ENCODE assay signal across 15 cellular contexts in the genomic region with DNA sequence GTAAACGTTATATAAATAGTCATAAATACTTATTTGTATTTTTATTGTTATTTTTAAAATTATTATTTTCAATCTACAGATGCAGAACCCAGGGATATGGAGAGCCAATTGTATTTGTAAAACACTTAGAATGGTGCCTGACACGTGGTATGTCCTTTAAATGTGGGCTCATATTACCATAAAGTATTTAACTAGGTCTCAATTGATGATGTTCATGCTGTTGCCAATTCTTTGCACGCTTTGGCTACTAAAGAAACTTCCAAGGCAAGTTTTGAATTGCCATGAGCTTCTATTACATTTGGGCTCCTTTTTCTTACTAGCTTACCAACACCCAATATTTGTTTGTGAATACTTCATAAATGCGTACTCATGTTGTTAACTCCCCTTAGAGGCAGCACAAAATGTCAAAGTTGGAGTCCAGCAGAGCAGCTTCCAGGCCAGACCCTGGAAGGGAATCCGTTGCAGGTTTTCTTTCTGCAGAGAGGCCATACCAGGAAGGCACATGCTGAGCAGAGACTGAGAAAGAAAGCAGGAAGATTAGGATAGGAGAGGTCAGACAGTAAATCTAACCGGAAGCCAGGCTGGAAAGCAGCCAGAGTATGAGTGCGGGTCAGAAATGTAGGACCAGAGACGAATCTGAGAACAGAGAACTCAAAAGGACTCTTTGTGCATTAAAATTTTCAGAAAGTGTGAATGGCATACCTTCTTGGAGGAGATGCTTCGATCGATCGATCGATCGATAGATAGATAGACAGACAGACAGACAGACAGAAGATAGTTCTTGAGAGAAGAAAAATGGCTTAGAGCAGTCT. TPM values are rescaled to one million over a fixed set of nuclear protein-coding genes. Genes with fewer than 3 reads are reported as not detected.
DNase-seq lines count a peak whose midpoint lies in the region; ATAC-seq and TF ChIP-seq lines count a peak whose summit lies in the region.
"Had no signal": no experiment of that assay in that cellular context is flagged by ENCODE, and none has a peak within 500 bp of the region (broad histone marks: within the 10 kb centered on the region; RNA-seq: fewer than 3 reads in every experiment).

No MANE protein-coding gene starts in this region.

- no peak for ATAC-seq in GM18907 (IDR thresholded peaks at IDR 0.05; ENCODE audit: unreplicated experiment)
- ATAC-seq: stimulated activated naive CD8-positive, alpha-beta T cell treated with anti-CD3 and anti-CD28 coated beads, Interleukin-15, amount 100 ng/mL, for 72 hours had no signal

- intact Hi-C loops in adrenal gland (cut with DNase I): no loop called here

- peaks cover 7% of the 10 kb centered on the region for H3F3A ChIP-seq in GM23248 (ENCODE audit: insufficient read depth)

- H3K4me3 ChIP-seq in adrenal gland: no peak overlapping the region
- no peak overlapping the region for H3K4me3 ChIP-seq in GM23248
- H3K4me3 ChIP-seq: sigmoid colon, SJSA1 had no signal

- H3K4me2 ChIP-seq in GM23248 (ENCODE audit: unreplicated experiment): no peak overlapping the region

- H3K9me3 ChIP-seq in adrenal gland (replicated peaks in 1 of 3): no peaks in the 10 kb centered on the region
- no peaks in the 10 kb centered on the region for H3K9me3 ChIP-seq in GM23248 (ENCODE audit: low read depth)
- H3K9me3 ChIP-seq: sigmoid colon, SJSA1 had no signal

- in situ Hi-C loops in GM23248 (cut with MboI): loop anchor here (10.0 kb wide), 1 partner anchor 107 kb away; a partner anchor contains a TSS

- no peaks in the 10 kb centered on the region for H3K27me3 ChIP-seq in adrenal gland
- H3K27me3 ChIP-seq in GM23248 (replicated peaks; ENCODE audit: insufficient read depth): no peaks in the 10 kb centered on the region
- H3K27me3 ChIP-seq: sigmoid colon, SJSA1 had no signal

- no peak overlapping the region for H2AFZ ChIP-seq in GM23248

- no peak for TF ChIP-seq POLR2A in adrenal gland (IDR thresholded peaks at IDR 0.05)

- no peak overlapping the region for H3K9ac ChIP-seq in GM23248

- no peaks in the 10 kb centered on the region for H3K79me2 ChIP-seq in GM23248 (ENCODE audit: insufficient read depth)

- H3K4me1 ChIP-seq in adrenal gland (replicated peaks in 1 of 2): peaks cover 1 to 5% of the 10 kb centered on the region in 2 donors
- peaks cover 10% of the 10 kb centered on the region for H3K4me1 ChIP-seq in GM23248 (ENCODE audit: insufficient read depth)
- H3K4me1 ChIP-seq: sigmoid colon, SJSA1 had no signal

- WGBS in adrenal gland, 4 donors: 69 to 76% (median 73%) methylated on average over 13 of the region's 13 CpGs
- WGBS in GM23248 (ENCODE audit: low coverage in 1 of 2, low lambda C conversion rate in 2 of 2, missing lambda C conversion rate in 2 of 2), 2 experiments: 64 to 67% methylated on average over 13 of the region's 13 CpGs

- H4K20me1 ChIP-seq in GM23248 (ENCODE audit: insufficient read depth): no peaks in the 10 kb centered on the region

- DNase-seq in DMS79 treated with DMSO at 0.1 percent for 48 hours (lab: John Stamatoyannopoulos, UW): peak; percentile 96
- DNase-seq in NCI-H2029 treated with DMSO at 0.1 percent for 48 hours (lab: John Stamatoyannopoulos, UW): peak; percentile 13
- peak in 6 of 7 donors; percentile 31 to 74 (median 53) for DNase-seq in adrenal gland
- DNase-seq in left kidney (ENCODE audit: low read depth, low spot score): peak; percentile 51
- no peak for DNase-seq in NK-92 treated with Interleukin-12 subunit alpha and Interleukin-12 subunit beta, amount 100 ng/mL, for 24 hours (lab: John Stamatoyannopoulos, UW)
- DNase-seq in COLO668 (lab: John Stamatoyannopoulos, UW; ENCODE audit: unreplicated experiment): no peak
- DNase-seq in GM23248: no peak
- DNase-seq: activated naive CD8-positive, alpha-beta T cell treated with anti-CD3 and anti-CD28 coated beads for 36 hours; cortex of kidney; immature natural killer cell; naive B cell; sigmoid colon; stimulated activated naive CD8-positive, alpha-beta T cell treated with anti-CD3 and anti-CD28 coated beads, Interleukin-15, amount 100 ng/mL, for 72 hours had no signal

- no peaks in the 10 kb centered on the region for H3K9me2 ChIP-seq in GM23248 (ENCODE audit: insufficient read depth)

- H3K36me3 ChIP-seq in adrenal gland (replicated peaks in 1 of 2) (no peaks in the 10 kb centered on the region), GM23248 (ENCODE audit: low read depth) (no peaks in the 10 kb centered on the region)
- H3K36me3 ChIP-seq: sigmoid colon, SJSA1 had no signal

- H3K27ac ChIP-seq in adrenal gland (peak overlapping the region in 1 of 5 donors; percentile 30), GM23248 (no peak overlapping the region)
- H3K27ac ChIP-seq: sigmoid colon, SJSA1 had no signal

- TF ChIP-seq CTCF in adrenal gland (IDR thresholded peaks at IDR 0.05): no peak

RNA-seq across cellular contexts. Expression of a gene that starts 4.2 kb away (rescaled TPM):
- total RNA-seq in adrenal gland: 10 to 100 TPM; 13.9 to 58.7 (median 33.0) TPM
- polyA plus RNA-seq in adrenal gland (10 to 100 TPM; 25.9 to 84.9 (median 49.9) TPM), GM23248 (2016; fragmentation: Nextera tagmentation; extraction: Ambion mirVana) (0.23 and 0.45 TPM in 2 replicates)
- total RNA-seq in GM23248 (2014; rRNA removed; shearing (Covaris generic)): 0.54 TPM in 1 of 2 replicates, not detected in the other
- total RNA-seq: activated naive CD8-positive, alpha-beta T cell treated with anti-CD3 and anti-CD28 coated beads for 36 hours; SJSA1 had no signal
- polyA plus RNA-seq: immature natural killer cell had no signal

Comparison
In these comparisons a context has a peak if more than half of its experiments do, and no peak if none do; other contexts are left out.
1. DNase-seq: peak in DMS79 treated with DMSO at 0.1 percent for 48 hours (single experiment), NCI-H2029 treated with DMSO at 0.1 percent for 48 hours (single experiment), adrenal gland (6 of 7) and left kidney (single experiment); none in NK-92 treated with Interleukin-12 subunit alpha and Interleukin-12 subunit beta, amount 100 ng/mL, for 24 hours (single experiment), COLO668 (single experiment) and GM23248 (single experiment).